25 cellular contexts compared by ENCODE assay signal in genomic region chr15:70313099-70314017, GRCh38.
"Had no signal": no experiment of that assay in that cellular context is flagged by ENCODE, and none has a peak within 500 bp of the region (broad histone marks: within the 10 kb centered on the region; RNA-seq: fewer than 3 reads in every experiment).

No MANE protein-coding gene starts in this region.

- H3K4me3 ChIP-seq: SK-N-MC had no signal

- ATAC-seq: Panc1, Right ventricle myocardium inferior, T-cell had no signal

- DNase-seq: activated B cell treated with CpG ODN at 0.5 μM for 24 hours; activated CD4-positive, alpha-beta memory T cell treated with anti-CD3 and anti-CD28 coated beads for 36 hours; activated CD4-positive, alpha-beta T cell treated with anti-CD3 and anti-CD28 coated beads, Interleukin-2, amount 10 ng/mL, durations not matched to agents 7 days and 5 days; activated CD8-positive, alpha-beta memory T cell treated with anti-CD3 and anti-CD28 coated beads for 24 hours; activated naive CD4-positive, alpha-beta T cell treated with anti-CD3 and anti-CD28 coated beads, Interleukin-2, amount 50 U/mL, for 16 hours; activated T-cell treated with anti-CD3 and anti-CD28 coated beads, Interleukin-2, amount 50 U/mL, for 48 hours; amniotic stem cell; MM.1S; NCI-H1105; NCI-H1436; NCI-H1694 treated with DMSO at 0.1 percent for 48 hours; NCI-H2029 treated with DMSO at 0.1 percent for 48 hours; NCI-H510A treated with DMSO at 0.1 percent for 48 hours; NCI-H69; NK-92 treated with Interleukin-12 subunit alpha and Interleukin-12 subunit beta, amount 100 ng/mL, for 24 hours; OCI-M1; RPMI8226; T-cell; T-helper 2 cell; T1000 had no signal

- FAIRE-seq: astrocyte, TTC549 had no signal

- H3K27ac ChIP-seq: SK-N-MC had no signal
